In genomic region chr6:5084192-5084786, GRCh38 we compare ENCODE assay signal across 8 cellular contexts. TPM values are rescaled to one million over a fixed set of nuclear protein-coding genes. Genes with fewer than 3 reads are reported as not detected.
A peak's percentile ranks its signal among the peaks of the same experiment; 100 is the strongest.
DNase-seq lines count a peak whose midpoint lies in the region; ATAC-seq, FAIRE-seq and TF ChIP-seq lines count a peak whose summit lies in the region.

No MANE protein-coding gene starts in this region.

- H3K27me3 ChIP-seq in adrenal gland (no peaks in the 10 kb centered on the region), subcutaneous abdominal adipose tissue (ENCODE audit: control insufficient read depth in 5 of 5, insufficient read depth in 4 of 5, low read length in 5 of 5) (no peaks in the 10 kb centered on the region)

- TF ChIP-seq POLR2A in adrenal gland (IDR thresholded peaks at IDR 0.05), result no peak

- ATAC-seq in GM18511 (IDR thresholded peaks at IDR 0.05; ENCODE audit: unreplicated experiment) (peak; percentile 41), HG02938 (IDR thresholded peaks at IDR 0.05; ENCODE audit: unreplicated experiment) (peak; percentile 7)

- H3K9ac ChIP-seq in kidney (ENCODE audit: low read length in 2 of 2), result peak overlapping the region; percentile 16 to 55
- peak overlapping the region in 4 of 5 donors; percentile 59 to 74 (median 61) for H3K9ac ChIP-seq in subcutaneous abdominal adipose tissue (ENCODE audit: low read length in 5 of 5)

- intact Hi-C loops in adrenal gland (cut with DNase I), result no loop called here
- intact Hi-C loops in kidney (cut with DNase I), result no loop called here

- H3K9me3 ChIP-seq in adrenal gland (replicated peaks in 1 of 3) (no peaks in the 10 kb centered on the region), kidney (ENCODE audit: control insufficient read depth in 1 of 2, low read length in 2 of 2) (no peaks in the 10 kb centered on the region), subcutaneous abdominal adipose tissue (ENCODE audit: control insufficient read depth in 5 of 5, low read length in 5 of 5) (no peaks in the 10 kb centered on the region)

- peak overlapping the region; percentile 87 to 98 (median 92) for H3K27ac ChIP-seq in adrenal gland
- peak overlapping the region in 1 of 2 donors; percentile 57 for H3K27ac ChIP-seq in kidney (ENCODE audit: low read depth in 2 of 2, low read length in 2 of 2)
- peak overlapping the region; percentile 72 for H3K27ac ChIP-seq in subcutaneous abdominal adipose tissue (ENCODE audit: low read depth, low read length)

- FAIRE-seq in kidney (lab: Jason Lieb, UNC), result no peak

- H3K4me3 ChIP-seq in adrenal gland (peak overlapping the region in 3 of 4 donors; percentile 5 to 75 (median 67)), kidney (ENCODE audit: low read length in 2 of 2) (peak overlapping the region; percentile 65 to 67), subcutaneous abdominal adipose tissue (ENCODE audit: low read depth in 1 of 5, low read length in 5 of 5) (peak overlapping the region; percentile 48 to 87 (median 74))

- TF ChIP-seq CTCF in adrenal gland (IDR thresholded peaks at IDR 0.05) (no peak), kidney (IDR thresholded peaks at IDR 0.05; ENCODE audit: borderline replicate concordance, extremely low read depth, insufficient read depth) (no peak)

- peaks cover 26 to 46% of the 10 kb centered on the region in 2 donors for H3K4me1 ChIP-seq in adrenal gland (replicated peaks in 1 of 2)
- H3K4me1 ChIP-seq in kidney (ENCODE audit: control insufficient read depth in 1 of 2, insufficient read depth in 1 of 2, low read depth in 1 of 2, low read length in 2 of 2), result peaks cover 0 to 8% of the 10 kb centered on the region in 2 donors
- peaks cover 0 to 39% (median 25%) of the 10 kb centered on the region in 5 donors for H3K4me1 ChIP-seq in subcutaneous abdominal adipose tissue (ENCODE audit: control insufficient read depth in 5 of 5, insufficient read depth in 5 of 5, low read length in 5 of 5)

- no peaks in the 10 kb centered on the region for H3K36me3 ChIP-seq in adrenal gland (replicated peaks in 1 of 2)
- H3K36me3 ChIP-seq in kidney (ENCODE audit: control insufficient read depth in 1 of 2, insufficient read depth in 2 of 2, low read length in 2 of 2), result no peaks in the 10 kb centered on the region
- H3K36me3 ChIP-seq in subcutaneous abdominal adipose tissue (ENCODE audit: control insufficient read depth in 5 of 5, insufficient read depth in 5 of 5, low read length in 5 of 5), result no peaks in the 10 kb centered on the region

- whole genome bisulfite sequencing in adrenal gland, 4 donors, result 1 to 6% (median 1%) methylated on average over 7 to 66 of the region's 66 CpGs; no CpG with 5 or more reads in 1 of the 4 donors

- peak in 5 of 7 donors; percentile 51 to 75 (median 62) for DNase-seq in adrenal gland
- DNase-seq in kidney, result no peak
- no peak for DNase-seq in NCI-H1092 (lab: John Stamatoyannopoulos, UW)
- no peak for DNase-seq in NCI-H2081 treated with DMSO at 0.1 percent for 48 hours (lab: John Stamatoyannopoulos, UW)
- DNase-seq in activated naive CD4-positive, alpha-beta T cell treated with Interleukin-2 at 50 U/mL for 16 hours, result no peak

RNA-seq across cellular contexts. Expression of gene PPP1R3G, which starts 0.9 kb away (rescaled TPM):
- total RNA-seq in adrenal gland (10 to 100 TPM in 5 of 8 donors, 1 to 10 TPM in 3; 2.3 to 17.1 (median 14.2) TPM), kidney (1.9 TPM)
- polyA plus RNA-seq in adrenal gland (1 to 10 TPM; 1.2 to 2.1 (median 1.6) TPM), kidney (ENCODE audit: insufficient read depth, low read depth, low replicate concordance) (0.49 TPM)

Comparison
In these comparisons a context has a peak if more than half of its experiments do, and no peak if none do; other contexts are left out.
1. DNase-seq: peak in adrenal gland (5 of 7); none in kidney (single experiment), NCI-H1092 (single experiment), NCI-H2081 treated with DMSO at 0.1 percent for 48 hours (single experiment) and activated naive CD4-positive, alpha-beta T cell treated with Interleukin-2 at 50 U/mL for 16 hours (single experiment).
2. Peak in every context shown above with its lines, with median percentiles within 50 percentile points of each other: H3K4me3 ChIP-seq.